In genomic region chr2:189302274-189302948, GRCh38 we compare ENCODE assay signal across 1 cellular context.
TF ChIP-seq lines count a peak whose summit lies in the region.

No MANE protein-coding gene starts in this region.

TF ChIP-seq in K562, 482 proteins besides CTCF, POLR2A, EP300 and RAD21 (continued from another document):
- TF ChIP-seq, protein P1, sequence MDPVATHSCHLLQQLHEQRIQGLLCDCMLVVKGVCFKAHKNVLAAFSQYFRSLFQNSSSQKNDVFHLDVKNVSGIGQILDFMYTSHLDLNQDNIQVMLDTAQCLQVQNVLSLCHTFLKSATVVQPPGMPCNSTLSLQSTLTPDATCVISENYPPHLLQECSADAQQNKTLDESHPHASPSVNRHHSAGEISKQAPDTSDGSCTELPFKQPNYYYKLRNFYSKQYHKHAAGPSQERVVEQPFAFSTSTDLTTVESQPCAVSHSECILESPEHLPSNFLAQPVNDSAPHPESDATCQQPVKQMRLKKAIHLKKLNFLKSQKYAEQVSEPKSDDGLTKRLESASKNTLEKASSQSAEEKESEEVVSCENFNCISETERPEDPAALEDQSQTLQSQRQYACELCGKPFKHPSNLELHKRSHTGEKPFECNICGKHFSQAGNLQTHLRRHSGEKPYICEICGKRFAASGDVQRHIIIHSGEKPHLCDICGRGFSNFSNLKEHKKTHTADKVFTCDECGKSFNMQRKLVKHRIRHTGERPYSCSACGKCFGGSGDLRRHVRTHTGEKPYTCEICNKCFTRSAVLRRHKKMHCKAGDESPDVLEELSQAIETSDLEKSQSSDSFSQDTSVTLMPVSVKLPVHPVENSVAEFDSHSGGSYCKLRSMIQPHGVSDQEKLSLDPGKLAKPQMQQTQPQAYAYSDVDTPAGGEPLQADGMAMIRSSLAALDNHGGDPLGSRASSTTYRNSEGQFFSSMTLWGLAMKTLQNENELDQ (CRISPR knock-in tag; IDR thresholded peaks at IDR 0.05; ENCODE audit: borderline replicate concordance): no peak
- TF ChIP-seq SP2 (IDR thresholded peaks at IDR 0.05; ENCODE audit: extremely low read depth, low read depth, low read length, poor library complexity, severe bottlenecking) (no peak), ZZZ3 (IDR thresholded peaks at IDR 0.05) (no peak)
